In genomic region chr20:46545827-46546138, GRCh38 we compare ENCODE assay signal across 18 cellular contexts. TPM values are rescaled to one million over a fixed set of nuclear protein-coding genes. Genes with fewer than 3 reads are reported as not detected.
DNase-seq lines count a peak whose midpoint lies in the region; ATAC-seq and FAIRE-seq lines count a peak whose summit lies in the region.
"Had no signal": no experiment of that assay in that cellular context is flagged by ENCODE, and none has a peak within 500 bp of the region (broad histone marks: within the 10 kb centered on the region; RNA-seq: fewer than 3 reads in every experiment).

No MANE protein-coding gene starts in this region.

- no peak overlapping the region for H3K4me2 ChIP-seq in trophoblast cell (ENCODE audit: low read length)

- no peak overlapping the region for H4K12ac ChIP-seq in trophoblast cell (ENCODE audit: low read depth, low read length)

- no peak overlapping the region for H4K91ac ChIP-seq in trophoblast cell (ENCODE audit: low read depth, low read length)

- no peak overlapping the region for H4K8ac ChIP-seq in trophoblast cell (ENCODE audit: low read depth, low read length)

- no peak overlapping the region for H3K23ac ChIP-seq in trophoblast cell (ENCODE audit: low read length)

- no peak overlapping the region for H2BK120ac ChIP-seq in trophoblast cell (ENCODE audit: insufficient read depth, low read length, poor library complexity)

- peaks cover 3% of the 10 kb centered on the region for H3K36me3 Mint-ChIP-seq in activated naive CD8-positive, alpha-beta T cell treated with anti-CD3 and anti-CD28 coated beads for 36 hours
- no peaks in the 10 kb centered on the region for H3K36me3 Mint-ChIP-seq in activated naive CD8-positive, alpha-beta T cell treated with anti-CD3 and anti-CD28 coated beads, Interleukin-2, amount 50 U/mL, for 24 hours (ENCODE audit: low read depth)
- no peaks in the 10 kb centered on the region for H3K36me3 Mint-ChIP-seq in T-helper 17 cell (ENCODE audit: low read depth)
- H3K36me3 Mint-ChIP-seq: CD8-positive, alpha-beta T cell had no signal

- no peak overlapping the region for H3K14ac ChIP-seq in trophoblast cell (ENCODE audit: low read length)

- peaks cover 19% of the 10 kb centered on the region for H3K27me3 Mint-ChIP-seq in activated naive CD8-positive, alpha-beta T cell treated with anti-CD3 and anti-CD28 coated beads for 36 hours
- H3K27me3 Mint-ChIP-seq in activated naive CD8-positive, alpha-beta T cell treated with anti-CD3 and anti-CD28 coated beads, Interleukin-2, amount 50 U/mL, for 24 hours, result peaks cover 4% of the 10 kb centered on the region
- H3K27me3 Mint-ChIP-seq in T-helper 17 cell, result peaks cover 4% of the 10 kb centered on the region

- H3K27ac Mint-ChIP-seq in activated naive CD8-positive, alpha-beta T cell treated with anti-CD3 and anti-CD28 coated beads for 36 hours, result peak overlapping the region; percentile 91
- H3K27ac Mint-ChIP-seq in activated naive CD8-positive, alpha-beta T cell treated with anti-CD3 and anti-CD28 coated beads, Interleukin-2, amount 50 U/mL, for 24 hours, result no peak overlapping the region
- peak overlapping the region; percentile 74 for H3K27ac Mint-ChIP-seq in T-helper 17 cell
- H3K27ac Mint-ChIP-seq: CD8-positive, alpha-beta T cell had no signal

- no peaks in the 10 kb centered on the region for H3K79me1 ChIP-seq in trophoblast cell (ENCODE audit: low read length)

- DNase-seq in activated naive CD8-positive, alpha-beta T cell treated with anti-CD3 and anti-CD28 coated beads for 36 hours, result no peak
- no peak for DNase-seq in activated naive CD8-positive, alpha-beta T cell treated with anti-CD3 and anti-CD28 coated beads, Interleukin-2, amount 50 U/mL, for 24 hours
- DNase-seq in HTR-8/SVneo (ENCODE audit: insufficient read length, low spot score) (no peak), T-helper 17 cell (no peak), trophoblast cell (no peak), NCI-H82 treated with DMSO at 0.1 percent for 48 hours (lab: John Stamatoyannopoulos, UW; ENCODE audit: unreplicated experiment) (no peak)
- DNase-seq: ACHN; CD8-positive, alpha-beta T cell; NCI-H1105 treated with DMSO at 0.1 percent for 48 hours; NCI-H2081; NCI-H2171; NCI-H524 treated with DMSO at 0.1 percent for 48 hours had no signal

- ATAC-seq in activated naive CD8-positive, alpha-beta T cell treated with anti-CD3 and anti-CD28 coated beads, Interleukin-2, amount 50 U/mL, for 24 hours, result no peak
- ATAC-seq in T-helper 17 cell (no peak), GM21576 (IDR thresholded peaks at IDR 0.05; ENCODE audit: unreplicated experiment) (no peak)

- no peak overlapping the region for H2BK12ac ChIP-seq in trophoblast cell (ENCODE audit: low read length)

- no peak overlapping the region for H3K4me3 Mint-ChIP-seq in activated naive CD8-positive, alpha-beta T cell treated with anti-CD3 and anti-CD28 coated beads for 36 hours
- no peak overlapping the region for H3K4me3 Mint-ChIP-seq in activated naive CD8-positive, alpha-beta T cell treated with anti-CD3 and anti-CD28 coated beads, Interleukin-2, amount 50 U/mL, for 24 hours
- H3K4me3 Mint-ChIP-seq in T-helper 17 cell, result no peak overlapping the region
- H3K4me3 Mint-ChIP-seq: CD8-positive, alpha-beta T cell had no signal

- H3K4ac ChIP-seq in trophoblast cell (ENCODE audit: low read depth, low read length), result no peak overlapping the region

- H2AK5ac ChIP-seq in trophoblast cell (ENCODE audit: low read length), result no peak overlapping the region

- H3K4me1 ChIP-seq in trophoblast cell (ENCODE audit: control insufficient read depth in 1 of 2, insufficient read depth in 2 of 2, low read length in 2 of 2), result no peaks in the 10 kb centered on the region
- H3K4me1 ChIP-seq: HAP-1, SJSA1 had no signal

- peaks cover 18% of the 10 kb centered on the region for H3K4me1 Mint-ChIP-seq in activated naive CD8-positive, alpha-beta T cell treated with anti-CD3 and anti-CD28 coated beads for 36 hours
- H3K4me1 Mint-ChIP-seq in activated naive CD8-positive, alpha-beta T cell treated with anti-CD3 and anti-CD28 coated beads, Interleukin-2, amount 50 U/mL, for 24 hours, result peaks cover 12% of the 10 kb centered on the region
- H3K4me1 Mint-ChIP-seq in T-helper 17 cell, result peaks cover 8% of the 10 kb centered on the region

- no peaks in the 10 kb centered on the region for H3K27me3 ChIP-seq in trophoblast cell (ENCODE audit: insufficient read depth, low read length)

- no peak overlapping the region for H3K9ac ChIP-seq in trophoblast cell (ENCODE audit: low read length)
- H3K9ac ChIP-seq: GM23248 had no signal

- FAIRE-seq in HTR-8/SVneo (lab: Jason Lieb, UNC), result peak; percentile 42
- FAIRE-seq: RCC 7860 had no signal

- H3K18ac ChIP-seq in trophoblast cell (ENCODE audit: low read length), result no peak overlapping the region

- no peak overlapping the region for H3K27ac ChIP-seq in trophoblast cell (ENCODE audit: low read depth, low read length)
- H3K27ac ChIP-seq: GM23248, SJSA1 had no signal

- H3K9me3 ChIP-seq in T-helper 17 cell (ENCODE audit: control insufficient read depth, low read length, poor library complexity, severe bottlenecking) (no peaks in the 10 kb centered on the region), trophoblast cell (ENCODE audit: insufficient read depth, low read depth, low read length) (peaks cover 1% of the 10 kb centered on the region)
- H3K9me3 ChIP-seq: HAP-1, SJSA1 had no signal

- H3K4me3 ChIP-seq in trophoblast cell (ENCODE audit: low read depth, low read length), result peak overlapping the region; percentile 7
- H3K4me3 ChIP-seq: GM23248, HAP-1, SJSA1 had no signal

- H2BK5ac ChIP-seq in trophoblast cell (ENCODE audit: low read depth, low read length, poor library complexity), result no peak overlapping the region

- H2AFZ ChIP-seq in trophoblast cell (ENCODE audit: insufficient read depth, low read length, poor library complexity), result no peak overlapping the region
- H2AFZ ChIP-seq: GM23248 had no signal

- no peaks in the 10 kb centered on the region for H3K9me3 Mint-ChIP-seq in activated naive CD8-positive, alpha-beta T cell treated with anti-CD3 and anti-CD28 coated beads for 36 hours
- H3K9me3 Mint-ChIP-seq in activated naive CD8-positive, alpha-beta T cell treated with anti-CD3 and anti-CD28 coated beads, Interleukin-2, amount 50 U/mL, for 24 hours, result no peaks in the 10 kb centered on the region
- H3K9me3 Mint-ChIP-seq: CD8-positive, alpha-beta T cell had no signal

- no CpG with 5 or more reads among the region's 9 CpGs for WGBS in trophoblast cell (ENCODE audit: extremely low coverage, insufficient coverage, insufficient read length)

- no peaks in the 10 kb centered on the region for H3K79me2 ChIP-seq in trophoblast cell (ENCODE audit: control insufficient read depth, insufficient read depth, low read length, poor library complexity)

- H3K36me3 ChIP-seq in trophoblast cell (ENCODE audit: control insufficient read depth in 1 of 2, insufficient read depth in 2 of 2, low read length in 2 of 2), result no peaks in the 10 kb centered on the region
- H3K36me3 ChIP-seq: HAP-1, SJSA1 had no signal

RNA-seq across cellular contexts. Expression of gene OCSTAMP, which starts 4.7 kb away (rescaled TPM):
- total RNA-seq in activated naive CD8-positive, alpha-beta T cell treated with anti-CD3 and anti-CD28 coated beads for 36 hours, result not detected
- not detected for total RNA-seq in T-helper 17 cell
- 0.03 and 0.04 TPM in 2 replicates for polyA plus RNA-seq in trophoblast cell (2013)
- total RNA-seq: CD8-positive, alpha-beta T cell; GM23248; HT-29; SJSA1 had no signal
- polyA plus RNA-seq: GM23248 had no signal

RNA-seq across cellular contexts. Expression of gene ZNF334, which starts 32.4 kb away (rescaled TPM):
- total RNA-seq in activated naive CD8-positive, alpha-beta T cell treated with anti-CD3 and anti-CD28 coated beads for 36 hours, result 1 to 10 TPM; 5.1 to 5.8 TPM
- under 1 TPM; 0.21 to 0.27 TPM for total RNA-seq in T-helper 17 cell
- 6.2 and 7.1 TPM in 2 replicates for polyA plus RNA-seq in trophoblast cell (2013)

Comparison
In these comparisons a context has a peak if more than half of its experiments do, and no peak if none do; other contexts are left out.
1. RNA of gene ZNF334, which starts 32.4 kb away (total RNA-seq): 5.1 to 5.8 TPM in activated naive CD8-positive, alpha-beta T cell treated with anti-CD3 and anti-CD28 coated beads for 36 hours; 0.21 to 0.27 TPM in T-helper 17 cell; every median in the first group is over 4 times any median in the second.